ENCODE assay signal across 17 cellular contexts in genomic region chr6:106026748-106027147, GRCh38. TPM values are rescaled to one million over a fixed set of nuclear protein-coding genes. Genes with fewer than 3 reads are reported as not detected.
DNase-seq lines count a peak whose midpoint lies in the region; ATAC-seq and TF ChIP-seq lines count a peak whose summit lies in the region.
"Had no signal": no experiment of that assay in that cellular context is flagged by ENCODE, and none has a peak within 500 bp of the region (broad histone marks: within the 10 kb centered on the region; RNA-seq: fewer than 3 reads in every experiment).

No MANE protein-coding gene starts in this region.

- H3K4me1 Mint-ChIP-seq in activated naive CD8-positive, alpha-beta T cell treated with anti-CD3 and anti-CD28 coated beads for 36 hours: peaks cover 12% of the 10 kb centered on the region
- peaks cover 11% of the 10 kb centered on the region for H3K4me1 Mint-ChIP-seq in activated naive CD8-positive, alpha-beta T cell treated with anti-CD3 and anti-CD28 coated beads, Interleukin-2, amount 50 U/mL, for 24 hours

- ATAC-seq in activated naive CD8-positive, alpha-beta T cell treated with anti-CD3 and anti-CD28 coated beads, Interleukin-2, amount 50 U/mL, for 24 hours: no peak
- ATAC-seq in HG02870 (IDR thresholded peaks at IDR 0.05; ENCODE audit: unreplicated experiment): no peak
- ATAC-seq: effector memory CD8-positive, alpha-beta T cell; K562 had no signal

- no peak overlapping the region for H3K4me3 Mint-ChIP-seq in activated naive CD8-positive, alpha-beta T cell treated with anti-CD3 and anti-CD28 coated beads for 36 hours
- H3K4me3 Mint-ChIP-seq in activated naive CD8-positive, alpha-beta T cell treated with anti-CD3 and anti-CD28 coated beads, Interleukin-2, amount 50 U/mL, for 24 hours: no peak overlapping the region
- H3K4me3 Mint-ChIP-seq: effector memory CD8-positive, alpha-beta T cell; mesothelial cell of epicardium had no signal

- H3K36me3 Mint-ChIP-seq in activated naive CD8-positive, alpha-beta T cell treated with anti-CD3 and anti-CD28 coated beads for 36 hours: no peaks in the 10 kb centered on the region
- H3K36me3 Mint-ChIP-seq in activated naive CD8-positive, alpha-beta T cell treated with anti-CD3 and anti-CD28 coated beads, Interleukin-2, amount 50 U/mL, for 24 hours (ENCODE audit: low read depth): no peaks in the 10 kb centered on the region
- H3K36me3 Mint-ChIP-seq: mesothelial cell of epicardium had no signal

- TF ChIP-seq CTCF in NB4 (IDR thresholded peaks at IDR 0.05; ENCODE audit: low read depth, low read length): no peak

- DNase-seq in activated naive CD8-positive, alpha-beta T cell treated with anti-CD3 and anti-CD28 coated beads for 36 hours: no peak
- no peak for DNase-seq in activated naive CD8-positive, alpha-beta T cell treated with anti-CD3 and anti-CD28 coated beads, Interleukin-2, amount 50 U/mL, for 24 hours
- DNase-seq in NB4 (ENCODE audit: low read depth): peak; percentile 7
- DNase-seq in fibroblast of peridontal ligament (ENCODE audit: extremely low read depth): peak; percentile 15
- no peak for DNase-seq in AML-193 (lab: John Stamatoyannopoulos, UW)
- DNase-seq in NCI-H345 (lab: John Stamatoyannopoulos, UW): no peak
- DNase-seq: activated CD8-positive, alpha-beta memory T cell treated with anti-CD3 and anti-CD28 coated beads for 24 hours; activated naive CD4-positive, alpha-beta T cell; effector memory CD8-positive, alpha-beta T cell; glutamatergic neuron; NCI-H526 treated with DMSO at 0.1 percent for 48 hours; testis had no signal

- peak overlapping the region; percentile 38 for H3K27ac Mint-ChIP-seq in activated naive CD8-positive, alpha-beta T cell treated with anti-CD3 and anti-CD28 coated beads for 36 hours
- H3K27ac Mint-ChIP-seq in activated naive CD8-positive, alpha-beta T cell treated with anti-CD3 and anti-CD28 coated beads, Interleukin-2, amount 50 U/mL, for 24 hours: no peak overlapping the region
- H3K27ac Mint-ChIP-seq: effector memory CD8-positive, alpha-beta T cell; mesothelial cell of epicardium had no signal

- no peaks in the 10 kb centered on the region for H3K4me1 ChIP-seq in urinary bladder (ENCODE audit: insufficient read depth)
- H3K4me1 ChIP-seq: testis had no signal

- 21% methylated on average over 8 of the region's 8 CpGs for WGBS in urinary bladder

- H3K4me3 ChIP-seq in NB4 (ENCODE audit: low read depth, low read length): no peak overlapping the region
- H3K4me3 ChIP-seq in urinary bladder (ENCODE audit: low read depth, low read length): peak overlapping the region; percentile 27
- H3K4me3 ChIP-seq: K562, testis had no signal

- no peak for TF ChIP-seq POLR2A in NB4 (IDR thresholded peaks at IDR 0.05; ENCODE audit: extremely low read depth, insufficient read length)

- H3K27me3 Mint-ChIP-seq in activated naive CD8-positive, alpha-beta T cell treated with anti-CD3 and anti-CD28 coated beads for 36 hours: peaks cover 67% of the 10 kb centered on the region
- peaks cover 22% of the 10 kb centered on the region for H3K27me3 Mint-ChIP-seq in activated naive CD8-positive, alpha-beta T cell treated with anti-CD3 and anti-CD28 coated beads, Interleukin-2, amount 50 U/mL, for 24 hours

- no peaks in the 10 kb centered on the region for H3K9me3 Mint-ChIP-seq in activated naive CD8-positive, alpha-beta T cell treated with anti-CD3 and anti-CD28 coated beads for 36 hours
- H3K9me3 Mint-ChIP-seq in activated naive CD8-positive, alpha-beta T cell treated with anti-CD3 and anti-CD28 coated beads, Interleukin-2, amount 50 U/mL, for 24 hours: no peaks in the 10 kb centered on the region
- H3K9me3 Mint-ChIP-seq: effector memory CD8-positive, alpha-beta T cell; mesothelial cell of epicardium had no signal

- no peak overlapping the region for H3K27ac ChIP-seq in urinary bladder (ENCODE audit: low read depth)
- H3K27ac ChIP-seq: testis had no signal

- H3K36me3 ChIP-seq in urinary bladder (ENCODE audit: insufficient read depth): no peaks in the 10 kb centered on the region

RNA-seq across cellular contexts. Expression of gene PRDM1, which starts 59.4 kb away (rescaled TPM):
- total RNA-seq in activated naive CD8-positive, alpha-beta T cell treated with anti-CD3 and anti-CD28 coated beads for 36 hours: 10 to 100 TPM; 13.1 to 13.4 TPM
- total RNA-seq in urinary bladder: 5.0 TPM
- polyA plus RNA-seq in urinary bladder: 3.7 TPM
- total RNA-seq: osteocyte had no signal

Comparison
In these comparisons a context has a peak if more than half of its experiments do, and no peak if none do; other contexts are left out.
1. DNase-seq: peak in NB4 (single experiment) and fibroblast of peridontal ligament (single experiment); none in activated naive CD8-positive, alpha-beta T cell treated with anti-CD3 and anti-CD28 coated beads for 36 hours (single experiment), activated naive CD8-positive, alpha-beta T cell treated with anti-CD3 and anti-CD28 coated beads, Interleukin-2, amount 50 U/mL, for 24 hours (single experiment), AML-193 (0 of 2) and NCI-H345 (single experiment).